ENCODE assay signal across 8 cellular contexts in the genomic region with DNA sequence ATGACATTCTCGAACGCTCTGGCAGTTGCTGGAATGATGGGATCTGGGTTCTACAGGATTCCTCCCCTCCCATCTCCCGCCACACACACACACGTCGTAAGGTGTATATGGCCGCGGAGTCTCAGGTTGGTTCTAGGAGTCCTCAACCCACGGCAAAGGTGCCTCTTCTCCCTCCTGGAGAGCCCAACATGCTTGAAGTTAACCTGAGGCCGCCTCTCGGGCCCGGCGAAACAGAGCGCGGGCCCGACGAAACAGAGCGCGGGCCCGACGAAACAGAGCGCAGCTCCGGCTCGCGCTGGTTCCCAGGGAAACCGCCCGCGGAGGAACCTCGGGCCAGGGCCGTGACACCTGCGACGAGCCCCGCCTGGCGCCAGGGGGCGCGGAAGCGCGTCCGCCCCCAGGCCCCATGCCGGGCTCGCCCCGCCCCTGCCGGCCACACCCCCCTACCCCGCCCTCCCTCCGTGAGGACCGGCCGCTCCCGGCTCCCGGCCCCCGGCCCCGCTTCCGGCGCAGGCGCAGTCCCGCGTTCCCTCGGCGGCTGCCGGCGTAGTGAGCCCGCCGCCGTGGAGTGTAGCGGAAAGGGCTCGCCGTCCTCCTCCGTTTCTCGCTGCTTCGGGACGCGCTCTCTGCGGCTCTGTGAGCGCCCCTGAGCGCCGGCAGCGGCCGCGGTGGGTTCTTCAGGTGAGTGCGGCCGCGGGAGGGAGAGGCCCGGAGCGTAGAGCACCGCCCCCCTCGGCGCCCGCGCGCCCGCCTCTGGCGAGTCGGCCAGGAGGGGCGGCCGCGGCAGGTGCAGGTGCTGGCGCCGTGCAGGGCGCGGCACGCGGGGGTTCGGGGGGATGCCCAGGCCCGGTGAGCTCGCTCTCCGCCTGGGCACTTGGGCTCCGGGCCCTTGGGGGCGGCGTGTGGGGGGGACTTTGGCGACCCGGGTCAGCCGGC. TPM values are rescaled to one million over a fixed set of nuclear protein-coding genes. Genes with fewer than 3 reads are reported as not detected.
DNase-seq lines count a peak whose midpoint lies in the region; ATAC-seq and TF ChIP-seq lines count a peak whose summit lies in the region.

A gene with protein sequence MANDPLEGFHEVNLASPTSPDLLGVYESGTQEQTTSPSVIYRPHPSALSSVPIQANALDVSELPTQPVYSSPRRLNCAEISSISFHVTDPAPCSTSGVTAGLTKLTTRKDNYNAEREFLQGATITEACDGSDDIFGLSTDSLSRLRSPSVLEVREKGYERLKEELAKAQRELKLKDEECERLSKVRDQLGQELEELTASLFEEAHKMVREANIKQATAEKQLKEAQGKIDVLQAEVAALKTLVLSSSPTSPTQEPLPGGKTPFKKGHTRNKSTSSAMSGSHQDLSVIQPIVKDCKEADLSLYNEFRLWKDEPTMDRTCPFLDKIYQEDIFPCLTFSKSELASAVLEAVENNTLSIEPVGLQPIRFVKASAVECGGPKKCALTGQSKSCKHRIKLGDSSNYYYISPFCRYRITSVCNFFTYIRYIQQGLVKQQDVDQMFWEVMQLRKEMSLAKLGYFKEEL (plus strand): TSS at position 510 of the 936 bp plus-strand sequence. CDS start 16,549 bp downstream, outside the sequence.

- no peaks in the 10 kb centered on the region for H3K27me3 ChIP-seq in right atrium auricular region
- no peaks in the 10 kb centered on the region for H3K27me3 ChIP-seq in aorta (ENCODE audit: control insufficient read depth in 1 of 2, insufficient read depth in 2 of 2, low read length in 1 of 2)

- H3K36me3 ChIP-seq in right atrium auricular region = no peaks in the 10 kb centered on the region
- no peaks in the 10 kb centered on the region for H3K36me3 ChIP-seq in aorta (ENCODE audit: control insufficient read depth in 1 of 2, insufficient read depth in 2 of 2, low read length in 1 of 2)

- 2 to 3% methylated on average over 64 to 110 of the region's 110 CpGs for WGBS in aorta, 2 donors

- H3K4me3 ChIP-seq in right atrium auricular region = peak within 1 kb of the TSS; percentile 93 to 94
- peak within 1 kb of the TSS; percentile 73 to 97 for H3K4me3 ChIP-seq in aorta (ENCODE audit: low read length in 2 of 2)

- H3K9me3 ChIP-seq in right atrium auricular region = no peaks in the 10 kb centered on the region
- H3K9me3 ChIP-seq in aorta (ENCODE audit: control insufficient read depth, low read length) = no peaks in the 10 kb centered on the region

- TF ChIP-seq CTCF in GM13976 (IDR thresholded peaks at IDR 0.05; ENCODE audit: borderline replicate concordance, control extremely low read depth, extremely low read depth, insufficient read depth, missing control alignments) (peak; percentile 86), right atrium auricular region (IDR thresholded peaks at IDR 0.05) (peak; percentile 63 to 78)

- intact Hi-C loops in T-helper 1 cell treated with Interleukin-12 subunit alpha and Interleukin-12 subunit beta and Interleukin-4 antibody, amounts not matched to agents 30 ng/mL and 1 ng/mL, for 36 hours (cut with micrococcal nuclease) = loop anchor here (1.0 to 5.0 kb wide), 10 partner anchors 141 to 1924 kb away; a partner anchor contains a TSS
- intact Hi-C loops in aorta (cut with DNase I) = loop anchor here in 1 of 2 donors (5.0 kb wide), 1 partner anchor 51 kb away; no protein-coding TSS in a partner anchor

- in situ Hi-C loops in GM13976 (cut with MboI; ENCODE audit: low sequenced_read_pairs, unreplicated experiment) = no loop called here

- ATAC-seq in HG02759 (IDR thresholded peaks at IDR 0.05; ENCODE audit: unreplicated experiment) = peak; percentile 80
- peak; percentile 97 for ATAC-seq in aorta (ENCODE audit: low FRiP score)

- DNase-seq in GM13976 (ENCODE audit: low spot score) (peak; percentile 99), NCI-H1105 treated with DMSO at 0.1 percent for 48 hours (lab: John Stamatoyannopoulos, UW) (peak; percentile 90), amniotic stem cell (lab: John Stamatoyannopoulos, UW) (peak; percentile 64), right atrium auricular region (ENCODE audit: low spot score) (peak; percentile 61), putamen (ENCODE audit: low spot score) (peak; percentile 88), aorta (peak; percentile 88 to 97)

- H3K27ac ChIP-seq in right atrium auricular region (peak within 1 kb of the TSS; percentile 86 to 94), aorta (ENCODE audit: low read depth in 1 of 2, low read length in 2 of 2) (no peak within 1 kb of the TSS)

- H3K4me1 ChIP-seq in right atrium auricular region (peaks cover 0 to 8% of the 10 kb centered on the region in 2 donors), aorta (ENCODE audit: control insufficient read depth in 1 of 2, insufficient read depth in 2 of 2, low read length in 2 of 2) (no peaks in the 10 kb centered on the region)

RNA-seq across cellular contexts. Expression of the gene that starts here (rescaled TPM):
- total RNA-seq in T-helper 1 cell treated with Interleukin-12 subunit alpha and Interleukin-12 subunit beta and Interleukin-4 antibody, amounts not matched to agents 30 ng/mL and 1 ng/mL, for 36 hours = 24.7 and 27.1 TPM in 2 replicates
- total RNA-seq in right atrium auricular region (10 to 100 TPM; 27.2 to 37.1 TPM), aorta (10 to 100 TPM; 11.1 to 18.4 TPM)
- 10 to 100 TPM in 1 of 2 donors, 1 to 10 TPM in 1; 5.9 to 17.7 TPM for polyA plus RNA-seq in aorta

Comparison
In these comparisons a context has a peak if more than half of its experiments do, and no peak if none do; other contexts are left out.
1. H3K27ac ChIP-seq: peak in right atrium auricular region (2 of 2); none in aorta (0 of 2).
2. Peak in every context shown above with its lines, with median percentiles within 50 percentile points of each other: DNase-seq.